14 cellular contexts compared by ENCODE assay signal in genomic region chr1:29183287-29183686, GRCh38. TPM values are rescaled to one million over a fixed set of nuclear protein-coding genes. Genes with fewer than 3 reads are reported as not detected.
DNase-seq lines count a peak whose midpoint lies in the region; ATAC-seq lines count a peak whose summit lies in the region.
"Had no signal": no experiment of that assay in that cellular context is flagged by ENCODE, and none has a peak within 500 bp of the region (broad histone marks: within the 10 kb centered on the region; RNA-seq: fewer than 3 reads in every experiment).

No MANE protein-coding gene starts in this region.

- no peaks in the 10 kb centered on the region for H3K27me3 ChIP-seq in BLaER1 treated with 17β-estradiol and CSF1 and Interleukin-3, amounts not matched to agents 10 nM and 100 nM
- no peaks in the 10 kb centered on the region for H3K27me3 ChIP-seq in CD4-positive, alpha-beta memory T cell (ENCODE audit: insufficient read depth, low read length)
- H3K27me3 ChIP-seq: body of pancreas, stomach had no signal

- DNase-seq in CD4-positive, alpha-beta memory T cell: no peak
- DNase-seq in SK-N-MC (ENCODE audit: low read depth, low spot score) (no peak), memory B cell (ENCODE audit: low spot score in 2 of 2) (no peak), GM19240 (ENCODE audit: insufficient read length, low spot score) (no peak), A172 (ENCODE audit: low spot score) (no peak)
- DNase-seq: body of pancreas, NCI-H187, NCI-H526 treated with DMSO at 0.1 percent for 48 hours, nucleus accumbens had no signal

- intact Hi-C loops in CD4-positive, alpha-beta memory T cell (cut with micrococcal nuclease): loop anchor here (2.0 to 10.0 kb wide), 4 partner anchors 14 to 601 kb away; partner anchors contain the start of genes GMEB1 and TMEM200B

- H3K9me3 ChIP-seq in BLaER1 treated with 17β-estradiol and CSF1 and Interleukin-3, amounts not matched to agents 10 nM and 100 nM (replicated peaks in 1 of 11): no peaks in the 10 kb centered on the region
- no peaks in the 10 kb centered on the region for H3K9me3 ChIP-seq in CD4-positive, alpha-beta memory T cell (ENCODE audit: control insufficient read depth in 1 of 2, low read length in 2 of 2)
- H3K9me3 ChIP-seq in SK-N-MC (ENCODE audit: low read depth, low read length): no peaks in the 10 kb centered on the region
- H3K9me3 ChIP-seq: body of pancreas, stomach had no signal

- H3K4me1 ChIP-seq in BLaER1 treated with 17β-estradiol and CSF1 and Interleukin-3, amounts not matched to agents 10 nM and 100 nM: peaks cover 26 to 39% (median 36%) of the 10 kb centered on the region in 10 experiments
- peaks cover 35% of the 10 kb centered on the region for H3K4me1 ChIP-seq in CD4-positive, alpha-beta memory T cell (ENCODE audit: insufficient read depth, low read length)

- peak overlapping the region in 2 of 7 donors; percentile 93 to 95 for H3K27ac Mint-ChIP-seq in CD4-positive, alpha-beta memory T cell
- no peak overlapping the region for H3K27ac Mint-ChIP-seq in memory B cell

- H3K9ac ChIP-seq in BLaER1 treated with 17β-estradiol and CSF1 and Interleukin-3, amounts not matched to agents 10 nM and 100 nM: no peak overlapping the region
- no peak overlapping the region for H3K9ac ChIP-seq in SK-N-MC (ENCODE audit: insufficient read length)

- H3K4me2 ChIP-seq in BLaER1 treated with 17β-estradiol and CSF1 and Interleukin-3, amounts not matched to agents 10 nM and 100 nM: peak overlapping the region in 10 of 11 experiments; percentile 78 to 92 (median 86); a peak in 17 of 22 replicates

- peak overlapping the region in 5 of 11 experiments; percentile 98 to 100 (median 100); a peak in 8 of 22 replicates for H3K27ac ChIP-seq in BLaER1 treated with 17β-estradiol and CSF1 and Interleukin-3, amounts not matched to agents 10 nM and 100 nM
- H3K27ac ChIP-seq in CD4-positive, alpha-beta memory T cell (ENCODE audit: low read depth, low read length): no peak overlapping the region
- peak overlapping the region; percentile 9; the same call in 1 of the 2 replicates for H3K27ac ChIP-seq in SK-N-MC

- POLR2A ChIA-PET in CD4-positive, alpha-beta memory T cell (lab: Charles Lee; ENCODE audit: partially characterized antibody): interaction anchor here (2.5 to 4.1 kb wide), 5 partner anchors 12 to 515 kb away, joined by 20 to 30 read pairs (median 26); partner anchors contain the start of genes GMEB1 and YTHDF2

- H3K36me3 Mint-ChIP-seq in CD4-positive, alpha-beta memory T cell: peaks cover 7 to 26% of the 10 kb centered on the region in 2 donors
- H3K36me3 Mint-ChIP-seq in memory B cell: peaks cover 11% of the 10 kb centered on the region

- peaks cover 18 to 47% (median 32%) of the 10 kb centered on the region in 4 donors for H3K4me1 Mint-ChIP-seq in CD4-positive, alpha-beta memory T cell
- peaks cover 17% of the 10 kb centered on the region for H3K4me1 Mint-ChIP-seq in memory B cell

- no peak for ATAC-seq in memory B cell (ENCODE audit: low read depth)
- ATAC-seq in GM21447 (IDR thresholded peaks at IDR 0.05; ENCODE audit: unreplicated experiment): no peak
- ATAC-seq: body of pancreas, Right ventricle myocardium inferior had no signal

- peaks cover 29 to 32% (median 30%) of the 10 kb centered on the region in 11 experiments for H4K20me1 ChIP-seq in BLaER1 treated with 17β-estradiol and CSF1 and Interleukin-3, amounts not matched to agents 10 nM and 100 nM

- CTCF ChIA-PET in CD4-positive, alpha-beta memory T cell (lab: Charles Lee; ENCODE audit: partially characterized antibody): interaction anchor here (3.0 to 4.2 kb wide), 2 partner anchors 15 to 19 kb away, joined by 34 to 45 read pairs; no protein-coding TSS in a partner anchor

- peak overlapping the region in 7 of 8 donors; percentile 36 to 97 (median 95) for H3K4me3 Mint-ChIP-seq in CD4-positive, alpha-beta memory T cell
- peak overlapping the region; percentile 50 for H3K4me3 Mint-ChIP-seq in memory B cell

- H3K4me3 ChIP-seq in BLaER1 treated with 17β-estradiol and CSF1 and Interleukin-3, amounts not matched to agents 10 nM and 100 nM: peak overlapping the region in 1 of 10 experiments; percentile 91; a peak in 1 of 20 replicates
- no peak overlapping the region for H3K4me3 ChIP-seq in CD4-positive, alpha-beta memory T cell (ENCODE audit: low read length in 2 of 2)
- no peak overlapping the region for H3K4me3 ChIP-seq in SK-N-MC
- H3K4me3 ChIP-seq: body of pancreas, lung had no signal

- no peaks in the 10 kb centered on the region for H3K27me3 Mint-ChIP-seq in CD4-positive, alpha-beta memory T cell
- no peaks in the 10 kb centered on the region for H3K27me3 Mint-ChIP-seq in memory B cell

- no peaks in the 10 kb centered on the region for H3K9me3 Mint-ChIP-seq in CD4-positive, alpha-beta memory T cell
- no peaks in the 10 kb centered on the region for H3K9me3 Mint-ChIP-seq in memory B cell

- peaks cover 4 to 18% (median 16%) of the 10 kb centered on the region in 11 experiments; a peak in 20 of 22 replicates for H3K36me3 ChIP-seq in BLaER1 treated with 17β-estradiol and CSF1 and Interleukin-3, amounts not matched to agents 10 nM and 100 nM
- peaks cover 3% of the 10 kb centered on the region for H3K36me3 ChIP-seq in CD4-positive, alpha-beta memory T cell (ENCODE audit: insufficient read depth, low read length)
- H3K36me3 ChIP-seq in SK-N-MC (ENCODE audit: insufficient read depth, low read length): peaks cover 20% of the 10 kb centered on the region

RNA-seq across cellular contexts. Expression of gene SRSF4, which starts 1.6 kb away (rescaled TPM):
- total RNA-seq in CD4-positive, alpha-beta memory T cell: 10 to 100 TPM; 83.3 to 86.8 TPM
- 100 to 1,000 TPM in 1 of 2 donors, 10 to 100 TPM in 1; 60.2 to 104 TPM for polyA plus RNA-seq in CD4-positive, alpha-beta memory T cell
- 28.6 and 31.3 TPM in 2 replicates for total RNA-seq in A172 (2014; rRNA removed; shearing (Covaris generic))

RNA-seq across cellular contexts. Expression of gene MECR, which starts 47.4 kb away (rescaled TPM):
- 10 to 100 TPM; 15.8 to 17.1 TPM for total RNA-seq in CD4-positive, alpha-beta memory T cell
- 10 to 100 TPM; 12.0 to 12.6 TPM for polyA plus RNA-seq in CD4-positive, alpha-beta memory T cell
- total RNA-seq in A172 (2014; rRNA removed; shearing (Covaris generic)): 13.9 and 16.8 TPM in 2 replicates

RNA-seq across cellular contexts. Expression of gene PTPRU, which starts 53.0 kb away (rescaled TPM):
- total RNA-seq in CD4-positive, alpha-beta memory T cell: under 1 TPM in 1 of 2 experiments, not detected in 1; 0.38 TPM
- polyA plus RNA-seq in CD4-positive, alpha-beta memory T cell: not detected
- total RNA-seq in A172 (2014; rRNA removed; shearing (Covaris generic)): 3.0 and 7.4 TPM in 2 replicates

RNA-seq across cellular contexts. Expression of gene TMEM200B, which starts 59.6 kb away (rescaled TPM):
- not detected for total RNA-seq in CD4-positive, alpha-beta memory T cell
- under 1 TPM in 1 of 2 donors, not detected in 1; 0.24 TPM for polyA plus RNA-seq in CD4-positive, alpha-beta memory T cell
- total RNA-seq in A172 (2014; rRNA removed; shearing (Covaris generic)): 0.03 and 0.43 TPM in 2 replicates
